Comparison of ENCODE assay signal across 8 cellular contexts in the genomic region with DNA sequence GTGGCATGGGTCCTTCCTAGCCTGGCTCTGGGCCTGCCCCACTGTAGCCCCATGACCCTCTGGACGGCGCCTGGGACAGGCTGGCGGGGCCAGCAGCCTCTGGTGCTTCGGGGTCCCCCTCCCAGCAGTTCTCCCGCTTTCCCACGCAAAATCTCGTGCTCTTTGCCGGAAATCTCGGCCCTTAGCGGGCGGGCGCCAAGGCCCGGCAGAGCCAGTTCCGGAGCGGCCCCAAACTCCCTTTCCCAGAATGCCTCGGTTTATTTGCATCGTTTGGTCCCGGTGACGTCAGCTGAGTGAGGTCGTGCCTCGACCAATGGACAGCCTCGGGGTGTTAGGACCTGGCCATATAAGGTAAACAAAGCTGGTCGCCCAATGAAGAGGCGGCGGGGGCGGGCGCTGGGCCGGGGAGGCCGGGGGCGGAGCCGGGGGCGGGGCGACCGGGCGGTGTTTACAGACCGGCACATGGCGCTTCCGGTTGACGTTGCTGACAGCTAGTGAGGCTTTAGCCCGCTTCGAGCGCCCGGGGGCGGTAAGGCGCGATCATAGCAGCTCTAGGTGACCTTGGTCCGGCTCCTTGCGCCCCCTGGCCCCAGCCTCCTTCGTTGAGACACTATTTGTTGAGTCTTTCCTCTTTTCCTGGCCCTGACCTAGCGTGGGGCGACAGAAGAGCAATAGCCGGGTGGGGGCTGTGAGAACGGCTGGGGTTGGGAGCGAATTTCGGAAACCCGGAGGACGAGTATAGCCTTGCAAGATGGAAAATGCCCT. TPM values are rescaled to one million over a fixed set of nuclear protein-coding genes. Genes with fewer than 3 reads are reported as not detected.
DNase-seq lines count a peak whose midpoint lies in the region; ATAC-seq and TF ChIP-seq lines count a peak whose summit lies in the region.

No MANE protein-coding gene starts in this region.

- no peaks in the 10 kb centered on the region for H3K36me3 ChIP-seq in BE2C

- H3K9me3 ChIP-seq in BE2C, result no peaks in the 10 kb centered on the region

- POLR2A ChIA-PET in activated CD4-positive, alpha-beta T cell treated with anti-CD3 and anti-CD28 coated beads for 36 hours (lab: Charles Lee), result interaction anchor here (0.6 to 1.6 kb wide), 7 partner anchors 9 to 201 kb away, joined by 3 to 24 read pairs (median 3); partner anchors contain the start of genes ANKS3, DNAAF8, HMOX2 and MGRN1

- H3K4me1 Mint-ChIP-seq in activated CD4-positive, alpha-beta T cell treated with anti-CD3 and anti-CD28 coated beads for 36 hours, result peaks cover 17% of the 10 kb centered on the region

- no peaks in the 10 kb centered on the region for H3K27me3 ChIP-seq in BE2C

- TF ChIP-seq POLR2A in GM19193 (IDR thresholded peaks at IDR 0.05; ENCODE audit: extremely low read depth, insufficient read depth, insufficient read length), result peak; percentile 67

- ATAC-seq in HG03439 (IDR thresholded peaks at IDR 0.05; ENCODE audit: unreplicated experiment), result peak; percentile 69
- ATAC-seq in activated CD4-positive, alpha-beta T cell treated with anti-CD3 and anti-CD28 coated beads for 36 hours, result peak; percentile 89

- no peaks in the 10 kb centered on the region for H3K36me3 Mint-ChIP-seq in activated CD4-positive, alpha-beta T cell treated with anti-CD3 and anti-CD28 coated beads for 36 hours (ENCODE audit: low read depth)

- no peaks in the 10 kb centered on the region for H3K27me3 Mint-ChIP-seq in activated CD4-positive, alpha-beta T cell treated with anti-CD3 and anti-CD28 coated beads for 36 hours

- peak; percentile 39 for TF ChIP-seq CTCF in BE2C (IDR thresholded peaks at IDR 0.05; ENCODE audit: low read depth, low read length)

- intact Hi-C loops in activated CD4-positive, alpha-beta T cell treated with anti-CD3 and anti-CD28 coated beads for 36 hours (cut with DNase I, micrococcal nuclease), result loop anchor here (1.0 to 2.0 kb wide), 21 partner anchors 8 to 1005 kb away; partner anchors contain the start of genes ANKS3 (in 2 of the 2), DNAAF8 (in 2 of the 2), MGRN1 (in 2 of the 2) and NUDT16L1 (in 2 of the 2)

- H3K27ac Mint-ChIP-seq in activated CD4-positive, alpha-beta T cell treated with anti-CD3 and anti-CD28 coated beads for 36 hours, result peak overlapping the region; percentile 95

- peak overlapping the region; percentile 99 for H3K27ac ChIP-seq in cingulate gyrus (ENCODE audit: low read depth, low read length)

- H3K4me1 ChIP-seq in BE2C, result peaks cover 8% of the 10 kb centered on the region

- CTCF ChIA-PET in activated CD4-positive, alpha-beta T cell treated with anti-CD3 and anti-CD28 coated beads for 36 hours (lab: Charles Lee), result interaction anchor here (0.6 to 2.3 kb wide), 10 partner anchors 8 to 362 kb away, joined by 3 to 21 read pairs (median 4); partner anchors contain the start of genes MGRN1 and NMRAL1

- H3K4me3 ChIP-seq in BE2C (ENCODE audit: low read depth, low read length), result peak overlapping the region; percentile 67

- H3K9me3 Mint-ChIP-seq in activated CD4-positive, alpha-beta T cell treated with anti-CD3 and anti-CD28 coated beads for 36 hours (ENCODE audit: low read depth), result no peaks in the 10 kb centered on the region

- peak overlapping the region; percentile 86 for H3K4me3 Mint-ChIP-seq in activated CD4-positive, alpha-beta T cell treated with anti-CD3 and anti-CD28 coated beads for 36 hours

- DNase-seq in BE2C (peak; percentile 99), NCI-H510A (lab: John Stamatoyannopoulos, UW) (peak; percentile 95), kidney tubule cell (ENCODE audit: low spot score) (peak; percentile 100)
- peak; percentile 100 for DNase-seq in activated CD4-positive, alpha-beta T cell treated with anti-CD3 and anti-CD28 coated beads for 36 hours
- peak; percentile 97 to 99 (median 98) for DNase-seq in stimulated activated CD4-positive, alpha-beta T cell treated with anti-CD3 and anti-CD28 coated beads, Interleukin-1b, Interleukin-23, amount 100 ng/mL, for 24 hours (ENCODE audit: low read depth in 4 of 4, low spot score in 1 of 4)

RNA-seq across cellular contexts. Expression of gene UBALD1, which starts 1.5 kb away (rescaled TPM):
- 91.5 TPM for polyA plus RNA-seq in BE2C (2012; ENCODE audit: insufficient read depth, insufficient read length, low read depth)
- 10 to 100 TPM in 1 of 2 experiments, 1 to 10 TPM in 1; 9.7 to 10.2 TPM for total RNA-seq in activated CD4-positive, alpha-beta T cell treated with anti-CD3 and anti-CD28 coated beads for 36 hours

RNA-seq across cellular contexts. Expression of gene MGRN1, which starts 8.4 kb away (rescaled TPM):
- 93.3 TPM for polyA plus RNA-seq in BE2C (2012; ENCODE audit: insufficient read depth, insufficient read length, low read depth)
- 10 to 100 TPM; 65.0 to 75.4 TPM for total RNA-seq in activated CD4-positive, alpha-beta T cell treated with anti-CD3 and anti-CD28 coated beads for 36 hours

Comparison
In these comparisons a context has a peak if more than half of its experiments do, and no peak if none do; other contexts are left out.
1. Peak in every context shown above with its lines: DNase-seq, ATAC-seq, H3K4me3 ChIP-seq and H3K27ac ChIP-seq.